12 cellular contexts compared by ENCODE assay signal in the genomic region with DNA sequence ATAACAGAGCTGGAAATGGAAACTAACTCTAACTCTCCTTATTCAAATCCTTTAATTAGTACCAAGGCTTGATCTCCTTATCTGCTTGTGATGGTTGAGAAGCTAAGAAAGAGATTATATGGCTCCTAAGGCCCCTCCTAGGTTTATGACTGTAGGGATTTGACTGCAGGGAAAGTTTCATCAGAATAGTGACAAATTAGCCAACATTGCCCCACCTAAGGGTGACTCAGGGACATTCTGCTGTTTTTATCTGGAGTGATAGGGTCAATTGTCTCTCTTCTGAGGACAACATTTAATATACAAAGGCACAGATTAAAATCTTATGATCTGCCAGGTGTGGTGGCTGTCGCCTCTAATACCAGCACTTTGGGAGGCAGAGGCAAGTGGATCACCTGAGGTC.
DNase-seq lines count a peak whose midpoint lies in the region; ATAC-seq and TF ChIP-seq lines count a peak whose summit lies in the region.
"Had no signal": no experiment of that assay in that cellular context is flagged by ENCODE, and none has a peak within 500 bp of the region (broad histone marks: within the 10 kb centered on the region; RNA-seq: fewer than 3 reads in every experiment).

No MANE protein-coding gene starts in this region.

- H3K4me1 ChIP-seq in endodermal cell (ENCODE audit: control insufficient read depth, insufficient read depth, low read length) (peaks cover 4% of the 10 kb centered on the region), trophoblast cell (ENCODE audit: control insufficient read depth in 1 of 2, insufficient read depth in 2 of 2, low read length in 2 of 2) (no peaks in the 10 kb centered on the region)
- H3K4me1 ChIP-seq: esophagus muscularis mucosa had no signal

- H3K23ac ChIP-seq in trophoblast cell (ENCODE audit: low read length), result no peak overlapping the region

- H3K27ac Mint-ChIP-seq in endodermal cell, result no peak overlapping the region
- H3K27ac Mint-ChIP-seq in activated naive CD8-positive, alpha-beta T cell treated with anti-CD3 and anti-CD28 coated beads for 36 hours, result no peak overlapping the region
- H3K27ac Mint-ChIP-seq: CD8-positive, alpha-beta memory T cell had no signal

- no peak overlapping the region for H3K27ac ChIP-seq in endodermal cell (ENCODE audit: low read depth, low read length)
- no peak overlapping the region for H3K27ac ChIP-seq in trophoblast cell (ENCODE audit: low read depth, low read length)
- H3K27ac ChIP-seq: esophagus muscularis mucosa, skin epidermis had no signal

- no peak overlapping the region for H2BK12ac ChIP-seq in trophoblast cell (ENCODE audit: low read length)

- H3K4ac ChIP-seq in trophoblast cell (ENCODE audit: low read depth, low read length), result no peak overlapping the region

- H3K9me3 ChIP-seq in endodermal cell (ENCODE audit: control insufficient read depth, low read length), result no peaks in the 10 kb centered on the region
- H3K9me3 ChIP-seq in trophoblast cell (ENCODE audit: insufficient read depth, low read depth, low read length), result no peaks in the 10 kb centered on the region
- H3K9me3 ChIP-seq: esophagus muscularis mucosa had no signal

- H4K91ac ChIP-seq in trophoblast cell (ENCODE audit: low read depth, low read length), result no peak overlapping the region

- WGBS in endodermal cell (ENCODE audit: insufficient coverage in 1 of 2, insufficient read length in 1 of 2), 2 experiments, result 78 to 100% methylated on average over 1 of the region's 1 CpG
- WGBS in trophoblast cell (ENCODE audit: extremely low coverage, insufficient coverage, insufficient read length), result no CpG with 5 or more reads among the region's 1 CpG

- H3K36me3 ChIP-seq in endodermal cell (ENCODE audit: control insufficient read depth, insufficient read depth, low read length), result no peaks in the 10 kb centered on the region
- H3K36me3 ChIP-seq in trophoblast cell (ENCODE audit: control insufficient read depth in 1 of 2, insufficient read depth in 2 of 2, low read length in 2 of 2), result no peaks in the 10 kb centered on the region
- H3K36me3 ChIP-seq: esophagus muscularis mucosa had no signal

- H3K27me3 ChIP-seq in endodermal cell (ENCODE audit: control insufficient read depth, insufficient read depth, low read length, poor library complexity, severe bottlenecking) (no peaks in the 10 kb centered on the region), trophoblast cell (ENCODE audit: insufficient read depth, low read length) (no peaks in the 10 kb centered on the region)
- H3K27me3 ChIP-seq: esophagus muscularis mucosa had no signal

- no peak overlapping the region for H3K18ac ChIP-seq in trophoblast cell (ENCODE audit: low read length)

- no peak for ATAC-seq in GM21367 (IDR thresholded peaks at IDR 0.05; ENCODE audit: unreplicated experiment)

- H4K8ac ChIP-seq in trophoblast cell (ENCODE audit: low read depth, low read length), result no peak overlapping the region

- no peak overlapping the region for H3K14ac ChIP-seq in trophoblast cell (ENCODE audit: low read length)

- no peaks in the 10 kb centered on the region for H3K9me3 Mint-ChIP-seq in endodermal cell
- H3K9me3 Mint-ChIP-seq in activated naive CD8-positive, alpha-beta T cell treated with anti-CD3 and anti-CD28 coated beads for 36 hours, result no peaks in the 10 kb centered on the region
- H3K9me3 Mint-ChIP-seq: CD8-positive, alpha-beta memory T cell had no signal

- H2AFZ ChIP-seq in trophoblast cell (ENCODE audit: insufficient read depth, low read length, poor library complexity), result no peak overlapping the region

- no peaks in the 10 kb centered on the region for H3K36me3 Mint-ChIP-seq in endodermal cell (ENCODE audit: low read depth)
- H3K36me3 Mint-ChIP-seq in activated naive CD8-positive, alpha-beta T cell treated with anti-CD3 and anti-CD28 coated beads for 36 hours, result no peaks in the 10 kb centered on the region
- H3K36me3 Mint-ChIP-seq: CD8-positive, alpha-beta memory T cell had no signal

- H3K9ac ChIP-seq in endodermal cell (ENCODE audit: extremely low read depth, low read length, poor library complexity, severe bottlenecking) (no peak overlapping the region), trophoblast cell (ENCODE audit: low read length) (no peak overlapping the region)

- peak; percentile 28 for TF ChIP-seq CTCF in endodermal cell (conservative IDR thresholded peaks at IDR 0.05)

- peaks cover 13% of the 10 kb centered on the region for H3K4me1 Mint-ChIP-seq in endodermal cell
- H3K4me1 Mint-ChIP-seq in activated naive CD8-positive, alpha-beta T cell treated with anti-CD3 and anti-CD28 coated beads for 36 hours, result no peaks in the 10 kb centered on the region
- H3K4me1 Mint-ChIP-seq: CD8-positive, alpha-beta memory T cell had no signal

- H3K4me3 Mint-ChIP-seq in endodermal cell, result no peak overlapping the region
- no peak overlapping the region for H3K4me3 Mint-ChIP-seq in activated naive CD8-positive, alpha-beta T cell treated with anti-CD3 and anti-CD28 coated beads for 36 hours
- H3K4me3 Mint-ChIP-seq: CD8-positive, alpha-beta memory T cell had no signal

- no peak overlapping the region for H2AK5ac ChIP-seq in trophoblast cell (ENCODE audit: low read length)

- no peak overlapping the region for H2BK120ac ChIP-seq in trophoblast cell (ENCODE audit: insufficient read depth, low read length, poor library complexity)

- no peaks in the 10 kb centered on the region for H3K79me1 ChIP-seq in trophoblast cell (ENCODE audit: low read length)

- DNase-seq in EL (peak; percentile 41), NCI-H82 (lab: John Stamatoyannopoulos, UW) (peak; percentile 88), endodermal cell (no peak), trophoblast cell (peak; percentile 28 to 82), NCI-H1105 (lab: John Stamatoyannopoulos, UW) (no peak)
- no peak for DNase-seq in activated naive CD8-positive, alpha-beta T cell treated with anti-CD3 and anti-CD28 coated beads for 36 hours
- DNase-seq: activated CD8-positive, alpha-beta memory T cell treated with anti-CD3 and anti-CD28 coated beads, Interleukin-2, amount 50 U/mL, for 48 hours; CD8-positive, alpha-beta memory T cell; NCI-H2029 had no signal

- no peak overlapping the region for H3K4me3 ChIP-seq in endodermal cell (ENCODE audit: low read length)
- no peak overlapping the region for H3K4me3 ChIP-seq in trophoblast cell (ENCODE audit: low read depth, low read length)
- H3K4me3 ChIP-seq: esophagus muscularis mucosa, skin epidermis had no signal

- no peaks in the 10 kb centered on the region for H3K79me2 ChIP-seq in trophoblast cell (ENCODE audit: control insufficient read depth, insufficient read depth, low read length, poor library complexity)

- H2BK5ac ChIP-seq in trophoblast cell (ENCODE audit: low read depth, low read length, poor library complexity), result no peak overlapping the region

- H3K27me3 Mint-ChIP-seq in endodermal cell (ENCODE audit: insufficient read depth), result peaks cover 3% of the 10 kb centered on the region
- H3K27me3 Mint-ChIP-seq in activated naive CD8-positive, alpha-beta T cell treated with anti-CD3 and anti-CD28 coated beads for 36 hours, result peaks cover 26% of the 10 kb centered on the region

- H4K12ac ChIP-seq in trophoblast cell (ENCODE audit: low read depth, low read length), result no peak overlapping the region

- H3K4me2 ChIP-seq in trophoblast cell (ENCODE audit: low read length), result no peak overlapping the region

Comparison
In these comparisons a context has a peak if more than half of its experiments do, and no peak if none do; other contexts are left out.
1. DNase-seq: peak in EL (single experiment), NCI-H82 (single experiment) and trophoblast cell (2 of 2); none in endodermal cell (single experiment), activated naive CD8-positive, alpha-beta T cell treated with anti-CD3 and anti-CD28 coated beads for 36 hours (single experiment) and NCI-H1105 (single experiment).